In the genomic region with DNA sequence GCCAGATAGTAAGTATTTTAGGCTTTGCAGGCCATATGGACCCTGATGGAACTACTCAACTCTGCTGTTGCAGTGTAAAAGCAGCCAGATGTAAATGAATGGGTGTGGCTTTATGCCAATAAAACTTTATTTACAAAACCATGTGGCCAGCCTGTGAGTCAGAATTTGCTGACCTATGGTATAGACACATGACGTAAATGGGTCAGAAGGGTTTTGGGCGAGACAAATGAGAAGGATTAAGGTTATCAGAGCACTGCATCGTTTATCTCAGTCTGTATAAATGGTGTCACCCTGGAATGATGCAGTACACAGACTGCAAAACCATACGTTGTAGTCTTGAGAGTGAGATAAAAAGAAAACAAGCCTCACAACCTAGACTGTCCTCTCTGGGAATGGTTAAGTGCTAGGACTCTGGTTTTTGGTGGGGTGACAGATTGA, we compare ENCODE assay signal across 1 cellular context.
A peak's percentile ranks its signal among the peaks of the same experiment; 100 is the strongest.
TF ChIP-seq lines count a peak whose summit lies in the region.

No MANE protein-coding gene starts in this region.

TF ChIP-seq in K562, 482 proteins besides CTCF, POLR2A, EP300 and RAD21 (continued from another document):
- TF ChIP-seq UBTF (IDR thresholded peaks at IDR 0.05; ENCODE audit: borderline replicate concordance in 1 of 2, low read depth in 2 of 2, low read length in 2 of 2) (no peak), FOXM1 (IDR thresholded peaks at IDR 0.05; ENCODE audit: low read depth) (no peak), FOXM1 (CRISPR knock-in tag; IDR thresholded peaks at IDR 0.05; ENCODE audit: low read depth) (no peak), ETS1 (conservative IDR thresholded peaks at IDR 0.05; ENCODE audit: control insufficient read depth, low read depth, low read length) (no peak), ATF7 (IDR thresholded peaks at IDR 0.05) (peak; percentile 93)
TF ChIP-seq in K562: peak in this region for 73.
